ENCODE assay signal across 1 cellular context in genomic region chr4:946517-947471, GRCh38.
TF ChIP-seq lines count a peak whose summit lies in the region.

No MANE protein-coding gene starts in this region.

TF ChIP-seq in H1, 55 proteins besides CTCF, POLR2A, EP300 and RAD21:
- TF ChIP-seq CHD1 (IDR thresholded peaks at IDR 0.05; ENCODE audit: low read depth, low read length) (no peak), BCL11A (IDR thresholded peaks at IDR 0.05; ENCODE audit: low read depth in 2 of 2, low read length in 2 of 2) (no peak), TEAD4 (IDR thresholded peaks at IDR 0.05; ENCODE audit: low read depth, low read length) (no peak), NRF1 (IDR thresholded peaks at IDR 0.05; ENCODE audit: low read depth, low read length) (no peak), KDM5A (IDR thresholded peaks at IDR 0.05; ENCODE audit: low read length) (no peak), CBX5 (IDR thresholded peaks at IDR 0.05; ENCODE audit: low read depth, low read length) (no peak), RFX5 (IDR thresholded peaks at IDR 0.05; ENCODE audit: borderline replicate concordance, low read depth, low read length) (no peak), JUND (IDR thresholded peaks at IDR 0.05; ENCODE audit: low read length) (no peak), RXRA (IDR thresholded peaks at IDR 0.05; ENCODE audit: insufficient read depth, low read depth, low read length) (no peak), GABPA (IDR thresholded peaks at IDR 0.05; ENCODE audit: borderline replicate concordance, insufficient read depth, low read length) (no peak), KDM1A (IDR thresholded peaks at IDR 0.05; ENCODE audit: borderline replicate concordance, low read length) (no peak), EZH2 (IDR thresholded peaks at IDR 0.05; ENCODE audit: low read depth, low read length, severe bottlenecking) (no peak), JUN (IDR thresholded peaks at IDR 0.05; ENCODE audit: low read depth, low read length) (no peak), SRF (IDR thresholded peaks at IDR 0.05; ENCODE audit: low read depth, low read length) (no peak)
TF ChIP-seq in H1: peak in this region for 0.
